14 cellular contexts compared by ENCODE assay signal in the genomic region with DNA sequence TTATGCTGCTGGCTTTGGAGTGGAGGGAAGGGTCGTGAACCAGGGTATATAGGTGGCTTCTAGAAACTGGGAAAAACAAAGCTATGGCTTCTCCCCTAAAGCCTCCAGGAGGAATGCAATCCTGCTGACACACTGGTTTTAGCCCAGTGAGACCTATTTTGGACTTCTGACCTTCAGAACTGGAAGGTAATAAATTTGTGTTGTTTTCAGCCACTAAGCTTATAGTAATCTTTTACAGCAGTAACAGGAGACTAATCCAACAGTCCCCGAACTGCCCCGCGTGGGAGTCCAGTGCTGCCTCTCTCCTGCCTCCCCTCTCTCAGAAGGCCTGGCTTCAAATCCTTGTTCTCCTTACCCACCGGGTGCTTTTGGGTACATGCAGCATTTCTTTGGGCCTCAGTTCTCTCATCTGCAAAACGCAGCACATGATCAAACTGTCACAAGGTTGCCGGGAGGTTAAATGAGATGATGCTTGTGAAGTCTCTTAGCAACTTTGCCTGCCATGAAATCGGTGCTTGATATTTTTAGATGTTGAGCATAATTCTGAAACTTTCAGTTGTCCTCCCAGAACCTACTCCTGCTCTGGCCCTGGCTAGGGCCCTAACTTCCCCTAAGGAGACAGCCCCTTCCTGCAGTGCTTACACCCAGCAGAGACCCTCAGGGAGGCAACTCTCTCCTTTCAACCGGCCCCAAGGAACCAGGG.
DNase-seq lines count a peak whose midpoint lies in the region; ATAC-seq lines count a peak whose summit lies in the region.
"Had no signal": no experiment of that assay in that cellular context is flagged by ENCODE, and none has a peak within 500 bp of the region (broad histone marks: within the 10 kb centered on the region; RNA-seq: fewer than 3 reads in every experiment).

No MANE protein-coding gene starts in this region.

- ATAC-seq in GM18519 (IDR thresholded peaks at IDR 0.05; ENCODE audit: low FRiP score, unreplicated experiment) (peak; percentile 31), HG02571 (IDR thresholded peaks at IDR 0.05; ENCODE audit: unreplicated experiment) (peak; percentile 41), naive B cell (ENCODE audit: low read depth in 2 of 2) (no peak)
- ATAC-seq: stimulated activated effector memory CD8-positive, alpha-beta T cell treated with anti-CD3 and anti-CD28 coated beads, Interleukin-12 subunit alpha, Interleukin-12 subunit beta, amount 100 ng/mL, for 72 hours had no signal

- H3K27ac Mint-ChIP-seq in IgD-negative memory B cell (peak overlapping the region; percentile 71 to 97 (median 88)), naive B cell (peak overlapping the region in 5 of 6 donors; percentile 50 to 94 (median 75))
- H3K27ac Mint-ChIP-seq: activated naive CD8-positive, alpha-beta T cell; stimulated activated effector memory CD8-positive, alpha-beta T cell treated with anti-CD3 and anti-CD28 coated beads, Interleukin-12 subunit alpha, Interleukin-12 subunit beta, amount 100 ng/mL, for 72 hours had no signal

- H3K4me3 Mint-ChIP-seq in IgD-negative memory B cell (peak overlapping the region in 2 of 4 donors; percentile 13 to 39), naive B cell (no peak overlapping the region)
- H3K4me3 Mint-ChIP-seq: activated naive CD8-positive, alpha-beta T cell; stimulated activated effector memory CD8-positive, alpha-beta T cell treated with anti-CD3 and anti-CD28 coated beads, Interleukin-12 subunit alpha, Interleukin-12 subunit beta, amount 100 ng/mL, for 72 hours had no signal

- DNase-seq in naive B cell, result no peak
- no peak for DNase-seq in T-helper 1 cell
- no peak for DNase-seq in NCI-H526 (lab: John Stamatoyannopoulos, UW)
- DNase-seq in retina, result no peak
- DNase-seq in stimulated activated CD4-positive, alpha-beta T cell treated with anti-CD3 and anti-CD28 coated beads, Interleukin-2, amount 100 ng/mL, for 24 hours, result no peak
- DNase-seq: activated CD4-positive, alpha-beta T cell treated with anti-CD3 and anti-CD28 coated beads for 1 hour; head of caudate nucleus; NCI-H2029 treated with DMSO at 0.1 percent for 48 hours; stimulated activated CD4-positive, alpha-beta T cell treated with anti-CD3 and anti-CD28 coated beads, Interleukin-12 subunit alpha, Interleukin-12 subunit beta, amount 100 ng/mL, for 4 hours had no signal

- H3K36me3 Mint-ChIP-seq in IgD-negative memory B cell, result peaks cover 1% of the 10 kb centered on the region
- no peaks in the 10 kb centered on the region for H3K36me3 Mint-ChIP-seq in naive B cell
- H3K36me3 Mint-ChIP-seq: activated naive CD8-positive, alpha-beta T cell; stimulated activated effector memory CD8-positive, alpha-beta T cell treated with anti-CD3 and anti-CD28 coated beads, Interleukin-12 subunit alpha, Interleukin-12 subunit beta, amount 100 ng/mL, for 72 hours had no signal

- H3K27me3 Mint-ChIP-seq in IgD-negative memory B cell (no peaks in the 10 kb centered on the region), naive B cell (no peaks in the 10 kb centered on the region)

- H3K9me3 Mint-ChIP-seq in IgD-negative memory B cell (peaks cover 0 to 2% (median 0%) of the 10 kb centered on the region in 3 donors), naive B cell (peaks cover 0 to 5% (median 0%) of the 10 kb centered on the region in 7 donors)
- H3K9me3 Mint-ChIP-seq: stimulated activated effector memory CD8-positive, alpha-beta T cell treated with anti-CD3 and anti-CD28 coated beads, Interleukin-12 subunit alpha, Interleukin-12 subunit beta, amount 100 ng/mL, for 72 hours had no signal

- peaks cover 47 to 50% (median 49%) of the 10 kb centered on the region in 3 donors for H3K4me1 Mint-ChIP-seq in IgD-negative memory B cell
- peaks cover 44 to 69% (median 57%) of the 10 kb centered on the region in 3 donors for H3K4me1 Mint-ChIP-seq in naive B cell

Comparison
In these comparisons a context has a peak if more than half of its experiments do, and no peak if none do; other contexts are left out.
1. ATAC-seq: peak in GM18519 (single experiment) and HG02571 (single experiment); none in naive B cell (0 of 2).